1 cellular context compared by ENCODE assay signal in genomic region chr14:20613094-20614037, GRCh38.
TF ChIP-seq lines count a peak whose summit lies in the region.

No MANE protein-coding gene starts in this region.

TF ChIP-seq in HEK293, 187 proteins besides CTCF, POLR2A, EP300 and RAD21 (continued from another document and continues in another):
- TF ChIP-seq TSHZ1 (tag by site-specific recombination; IDR thresholded peaks at IDR 0.05; ENCODE audit: borderline replicate concordance) (peak; percentile 4; the same call in 1 of the 2 replicates), ZNF354C (tag by site-specific recombination; IDR thresholded peaks at IDR 0.05; ENCODE audit: borderline replicate concordance, low read depth) (no peak), ZSCAN16 (tag by site-specific recombination; IDR thresholded peaks at IDR 0.05) (peak; percentile 85; the same call in 1 of the 2 replicates), REST (tag by site-specific recombination; IDR thresholded peaks at IDR 0.05) (peak; percentile 9; the same call in 1 of the 2 replicates), ZNF518A (tag by site-specific recombination; conservative IDR thresholded peaks at IDR 0.05; ENCODE audit: low read depth) (peak; percentile 26; the same call in 1 of the 2 replicates), ZNF785 (tag by site-specific recombination; IDR thresholded peaks at IDR 0.05) (peak; percentile 60), KLF10 (tag by site-specific recombination; IDR thresholded peaks at IDR 0.05) (peak; percentile 80), OSR2 (tag by site-specific recombination; IDR thresholded peaks at IDR 0.05) (peak; percentile 98), ZBTB48 (tag by site-specific recombination; IDR thresholded peaks at IDR 0.05) (peak; percentile 87), ZNF660 (tag by site-specific recombination; IDR thresholded peaks at IDR 0.05) (peak; percentile 86; the same call in 1 of the 2 replicates), ZNF394 (tag by site-specific recombination; IDR thresholded peaks at IDR 0.05; ENCODE audit: borderline replicate concordance) (peak; percentile 90), ZNF138 (tag by site-specific recombination; IDR thresholded peaks at IDR 0.05; ENCODE audit: borderline replicate concordance) (no peak), AEBP2 (tag by site-specific recombination; IDR thresholded peaks at IDR 0.05; ENCODE audit: borderline replicate concordance) (no peak), SCRT2 (tag by site-specific recombination; IDR thresholded peaks at IDR 0.05) (peak; percentile 62), ZBTB11 (tag by site-specific recombination; conservative IDR thresholded peaks at IDR 0.05; ENCODE audit: low read depth) (0 out of 2 replicates have a peak, but pooled peaks have one; percentile 14), ZFP37 (tag by site-specific recombination; IDR thresholded peaks at IDR 0.05) (peak; percentile 55; the same call in 1 of the 2 replicates), ZEB2 (tag by site-specific recombination; IDR thresholded peaks at IDR 0.05) (peak; percentile 98), ZNF311 (tag by site-specific recombination; IDR thresholded peaks at IDR 0.05; ENCODE audit: borderline replicate concordance) (no peak), ZNF146 (tag by site-specific recombination; IDR thresholded peaks at IDR 0.05) (0 out of 2 replicates have a peak, but pooled peaks have one; percentile 3), ZNF10 (tag by site-specific recombination; IDR thresholded peaks at IDR 0.05) (peak; percentile 20), ZNF530 (tag by site-specific recombination; IDR thresholded peaks at IDR 0.05; ENCODE audit: low read depth) (no peak), PRDM2 (tag by site-specific recombination; IDR thresholded peaks at IDR 0.05; ENCODE audit: borderline replicate concordance) (no peak), ZBTB8A (tag by site-specific recombination; IDR thresholded peaks at IDR 0.05) (peak; percentile 96), ZNF670 (tag by site-specific recombination; IDR thresholded peaks at IDR 0.05; ENCODE audit: low read depth) (no peak), SP2 (tag by site-specific recombination; IDR thresholded peaks at IDR 0.05) (0 out of 2 replicates have a peak, but pooled peaks have one; percentile 21), ZNF513 (tag by site-specific recombination; IDR thresholded peaks at IDR 0.05) (peak; percentile 51), BCL11B (tag by site-specific recombination; IDR thresholded peaks at IDR 0.05; ENCODE audit: low read depth) (peak; percentile 64; the same call in 1 of the 2 replicates)
